ENCODE assay signal across 9 cellular contexts in the genomic region with DNA sequence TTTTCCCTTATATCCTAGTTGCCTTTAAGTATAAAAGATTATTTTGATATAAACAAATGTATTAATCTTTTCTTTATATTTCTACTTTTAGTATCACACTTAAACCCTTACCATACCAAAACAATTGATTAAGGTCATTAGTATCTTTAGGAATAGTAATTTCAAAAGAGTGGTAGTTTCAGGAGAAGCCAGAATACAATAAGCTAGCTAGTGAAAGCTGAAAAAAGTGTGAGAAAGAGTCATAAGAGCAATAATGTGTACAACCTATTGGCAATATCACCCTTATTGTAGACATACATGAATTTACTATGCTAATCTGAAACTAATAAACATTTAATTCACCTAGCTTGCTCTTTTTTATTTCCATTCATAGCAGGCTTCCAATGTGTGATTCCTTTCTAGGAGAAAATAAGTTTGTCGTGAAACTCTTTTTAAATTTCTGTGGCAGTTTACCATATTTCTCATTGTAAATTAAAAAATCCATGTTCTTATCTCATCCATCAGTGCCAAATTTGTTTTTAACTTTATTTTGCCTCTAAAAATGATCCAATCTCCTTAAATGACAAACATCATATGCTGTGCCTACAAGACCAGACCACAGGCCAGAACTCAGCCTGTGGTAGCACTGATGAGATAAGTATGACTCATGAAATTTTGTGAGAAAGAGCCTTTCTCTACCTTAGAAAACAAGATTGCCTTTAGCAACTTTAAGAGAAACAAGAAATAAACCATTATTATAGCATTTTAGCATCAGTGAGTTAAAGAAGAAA. TPM values are rescaled to one million over a fixed set of nuclear protein-coding genes. Genes with fewer than 3 reads are reported as not detected.
DNase-seq lines count a peak whose midpoint lies in the region; ATAC-seq, FAIRE-seq and TF ChIP-seq lines count a peak whose summit lies in the region.
"Had no signal": no experiment of that assay in that cellular context is flagged by ENCODE, and none has a peak within 500 bp of the region (broad histone marks: within the 10 kb centered on the region; RNA-seq: fewer than 3 reads in every experiment).

No MANE protein-coding gene starts in this region.

- H3F3A ChIP-seq in MM.1S (ENCODE audit: insufficient read depth, low read length), result no peaks in the 10 kb centered on the region

- no peak overlapping the region for H2AFZ ChIP-seq in MM.1S (ENCODE audit: low read length)

- DNase-seq in GF-D8 (lab: John Stamatoyannopoulos, UW) (peak; percentile 32), NCI-H226 (peak; percentile 43), fibroblast of the aortic adventitia (ENCODE audit: low read depth) (peak; percentile 70), MM.1S (no peak), esophagus squamous epithelium (lab: John Stamatoyannopoulos, UW) (no peak), GM12891 (ENCODE audit: insufficient read length, low spot score) (no peak)

- no peak overlapping the region for H3K4me2 ChIP-seq in MM.1S (ENCODE audit: low read depth, low read length)

- TF ChIP-seq POLR2A in esophagus squamous epithelium (IDR thresholded peaks at IDR 0.05) (no peak), GM12891 (IDR thresholded peaks at IDR 0.05; ENCODE audit: low read depth, low read length) (no peak)

- H3K4me1 ChIP-seq in MM.1S (ENCODE audit: low read length) (no peaks in the 10 kb centered on the region), esophagus squamous epithelium (peaks cover 0 to 28% (median 7%) of the 10 kb centered on the region in 3 donors)

- H3K27ac ChIP-seq in MM.1S (ENCODE audit: low read length), result no peak overlapping the region
- peak overlapping the region in 2 of 4 donors; percentile 11 to 64 for H3K27ac ChIP-seq in esophagus squamous epithelium
- H3K27ac ChIP-seq: epithelial cell of prostate had no signal

- intact Hi-C loops in esophagus squamous epithelium (cut with DNase I), result no loop called here

- 0 to 48% methylated on average over 1 of the region's 1 CpG for WGBS in esophagus squamous epithelium, 2 donors

- no peak overlapping the region for H3K9ac ChIP-seq in MM.1S (ENCODE audit: low read length)

- no peaks in the 10 kb centered on the region for H3K9me2 ChIP-seq in MM.1S (replicated peaks; ENCODE audit: insufficient read depth, low read length)

- H3K36me3 ChIP-seq in MM.1S (replicated peaks; ENCODE audit: insufficient read depth, low read length) (0 out of 2 replicates have a peak, but pooled peaks cover 9% of the 10 kb centered on the region), esophagus squamous epithelium (peaks cover 0 to 26% (median 0%) of the 10 kb centered on the region in 3 donors)

- no peak for FAIRE-seq in GM12891 (lab: Jason Lieb, UNC)

- no peak overlapping the region for H3K4me3 ChIP-seq in fibroblast of the aortic adventitia (ENCODE audit: low read depth, low read length)
- H3K4me3 ChIP-seq in MM.1S (ENCODE audit: low read length), result no peak overlapping the region
- no peak overlapping the region for H3K4me3 ChIP-seq in esophagus squamous epithelium

- ATAC-seq in GM21786 (IDR thresholded peaks at IDR 0.05; ENCODE audit: unreplicated experiment) (peak; percentile 86), GM21515 (IDR thresholded peaks at IDR 0.05; ENCODE audit: unreplicated experiment) (no peak)

- no peaks in the 10 kb centered on the region for H4K20me1 ChIP-seq in MM.1S (ENCODE audit: insufficient read depth, low read length)

- peaks cover 26% of the 10 kb centered on the region for H3K79me2 ChIP-seq in MM.1S (ENCODE audit: low read length)

- TF ChIP-seq CTCF in fibroblast of the aortic adventitia (IDR thresholded peaks at IDR 0.05; ENCODE audit: insufficient read depth, low read length) (no peak), MM.1S (IDR thresholded peaks at IDR 0.05; ENCODE audit: low read length) (no peak), esophagus squamous epithelium (IDR thresholded peaks at IDR 0.05) (no peak)

- H3K9me3 ChIP-seq in MM.1S (replicated peaks; ENCODE audit: insufficient read depth, low read length) (no peaks in the 10 kb centered on the region), esophagus squamous epithelium (no peaks in the 10 kb centered on the region)

- H3K27me3 ChIP-seq in MM.1S (replicated peaks; ENCODE audit: insufficient read depth, low read length) (no peaks in the 10 kb centered on the region), esophagus squamous epithelium (no peaks in the 10 kb centered on the region)

TF ChIP-seq in GM12891, 5 proteins besides CTCF, POLR2A, EP300 and RAD21:
- TF ChIP-seq POLR2AphosphoS5 (IDR thresholded peaks at IDR 0.05; ENCODE audit: low read depth, low read length) (no peak), POU2F2 (IDR thresholded peaks at IDR 0.05; ENCODE audit: low read depth, low read length) (no peak), TAF1 (IDR thresholded peaks at IDR 0.05; ENCODE audit: low read depth, low read length) (no peak), PAX5 (IDR thresholded peaks at IDR 0.05; ENCODE audit: insufficient read depth, low read length, severe bottlenecking) (no peak), SPI1 (IDR thresholded peaks at IDR 0.05; ENCODE audit: low read depth, low read length) (no peak)

RNA-seq across cellular contexts. Expression of a gene that starts 8.1 kb away (rescaled TPM):
- 18.2 and 19.9 TPM in 2 replicates for total RNA-seq in fibroblast of the aortic adventitia (ENCODE audit: low replicate concordance)
- 10 to 100 TPM in 1 of 4 donors, 1 to 10 TPM in 3; 3.8 to 12.0 (median 7.5) TPM for total RNA-seq in esophagus squamous epithelium
- 3.5 TPM for polyA plus RNA-seq in GM12891 (2012; ENCODE audit: low read depth, missing spikeins)

RNA-seq across cellular contexts. Expression of a gene that starts 16.1 kb away (rescaled TPM):
- 38.3 and 50.6 TPM in 2 replicates for total RNA-seq in fibroblast of the aortic adventitia (ENCODE audit: low replicate concordance)
- 10 to 100 TPM; 31.3 to 66.3 (median 46.1) TPM for total RNA-seq in esophagus squamous epithelium
- 5.6 TPM for polyA plus RNA-seq in GM12891 (2012; ENCODE audit: low read depth, missing spikeins)

Comparison
In these comparisons a context has a peak if more than half of its experiments do, and no peak if none do; other contexts are left out.
1. DNase-seq: peak in GF-D8 (single experiment), NCI-H226 (single experiment) and fibroblast of the aortic adventitia (single experiment); none in MM.1S (single experiment), esophagus squamous epithelium (single experiment) and GM12891 (single experiment).